In the genomic region with DNA sequence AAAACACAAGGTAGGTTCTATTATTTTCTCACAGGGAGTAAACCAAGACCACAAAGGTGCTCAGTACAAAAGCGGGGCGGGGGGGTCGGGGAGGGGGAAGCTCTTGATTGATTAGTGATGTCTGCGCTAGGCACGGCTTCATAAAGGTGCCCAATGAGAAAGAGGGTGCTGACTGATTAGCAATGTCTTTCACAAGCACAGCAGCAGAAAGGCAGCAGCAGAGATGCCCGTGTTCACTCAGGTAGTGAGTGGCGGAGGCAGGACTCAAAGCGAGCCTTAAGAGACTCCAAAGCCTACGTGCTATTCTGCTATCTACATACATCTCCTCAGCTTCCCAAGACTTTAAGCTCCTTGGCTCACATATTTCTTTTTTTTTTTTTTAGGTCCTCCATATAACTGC, we compare ENCODE assay signal across 18 cellular contexts. TPM values are rescaled to one million over a fixed set of nuclear protein-coding genes. Genes with fewer than 3 reads are reported as not detected.
DNase-seq lines count a peak whose midpoint lies in the region; ATAC-seq and TF ChIP-seq lines count a peak whose summit lies in the region.
"Had no signal": no experiment of that assay in that cellular context is flagged by ENCODE, and none has a peak within 500 bp of the region (broad histone marks: within the 10 kb centered on the region; RNA-seq: fewer than 3 reads in every experiment).

No MANE protein-coding gene starts in this region.

- CTCF ChIA-PET in activated CD8-positive, alpha-beta T cell treated with anti-CD3 and anti-CD28 coated beads for 36 hours (lab: Charles Lee), result no interaction called here
- CTCF ChIA-PET in activated CD8-positive, alpha-beta T cell treated with anti-CD3 and anti-CD28 coated beads, Interleukin-2, amount 10 ng/mL, durations not matched to agents 7 days and 5 days (lab: Charles Lee), result no interaction called here
- CTCF ChIA-PET in CD8-positive, alpha-beta T cell (lab: Charles Lee), result interaction anchor here (1.2 kb wide), 1 partner anchor 9 kb away, joined by 3 read pairs; no protein-coding TSS in a partner anchor

- no peak for TF ChIP-seq POLR2A in spleen (IDR thresholded peaks at IDR 0.05)

- H3K4me1 ChIP-seq in CD8-positive, alpha-beta T cell (ENCODE audit: insufficient read depth, low read length), result peaks cover 29% of the 10 kb centered on the region
- H3K4me1 ChIP-seq in spleen, result peaks cover 22 to 57% (median 29%) of the 10 kb centered on the region in 6 donors

- WGBS in spleen, 5 donors, result 92 to 97% (median 96%) methylated on average over 9 of the region's 9 CpGs

- no peaks in the 10 kb centered on the region for H3K9me3 ChIP-seq in CD8-positive, alpha-beta T cell (ENCODE audit: low read length)
- no peaks in the 10 kb centered on the region for H3K9me3 ChIP-seq in spleen

- no peak overlapping the region for H3K4me3 ChIP-seq in CD8-positive, alpha-beta T cell (ENCODE audit: low read depth, low read length)
- no peak overlapping the region for H3K4me3 ChIP-seq in spleen
- H3K4me3 ChIP-seq: K562 had no signal

- no peaks in the 10 kb centered on the region for H3K27me3 ChIP-seq in CD8-positive, alpha-beta T cell (ENCODE audit: insufficient read depth, low read length)
- no peaks in the 10 kb centered on the region for H3K27me3 ChIP-seq in spleen (replicated peaks in 1 of 7)

- H3K9me3 Mint-ChIP-seq in activated CD8-positive, alpha-beta T cell treated with anti-CD3 and anti-CD28 coated beads for 36 hours, result no peaks in the 10 kb centered on the region
- H3K9me3 Mint-ChIP-seq in activated CD8-positive, alpha-beta T cell treated with anti-CD3 and anti-CD28 coated beads, Interleukin-2, amount 10 ng/mL, durations not matched to agents 7 days and 5 days (ENCODE audit: insufficient read depth), result no peaks in the 10 kb centered on the region
- no peaks in the 10 kb centered on the region for H3K9me3 Mint-ChIP-seq in CD8-positive, alpha-beta T cell
- H3K9me3 Mint-ChIP-seq in activated T-helper 17 cell treated with anti-CD3 and anti-CD28 coated beads, Interleukin-2, amount 50 U/mL, for 72 hours, result no peaks in the 10 kb centered on the region

- TF ChIP-seq CTCF in activated CD8-positive, alpha-beta T cell treated with anti-CD3 and anti-CD28 coated beads for 36 hours (IDR thresholded peaks at IDR 0.05), result no peak
- no peak for TF ChIP-seq CTCF in CD8-positive, alpha-beta T cell (IDR thresholded peaks at IDR 0.05)
- TF ChIP-seq CTCF in spleen (IDR thresholded peaks at IDR 0.05 in 8 of 11, conservative IDR thresholded peaks at IDR 0.05 in 3 of 11), result no peak

- no peak for ATAC-seq in activated CD8-positive, alpha-beta T cell treated with anti-CD3 and anti-CD28 coated beads for 36 hours
- no peak for ATAC-seq in activated CD8-positive, alpha-beta T cell treated with anti-CD3 and anti-CD28 coated beads, Interleukin-2, amount 10 ng/mL, durations not matched to agents 7 days and 5 days
- no peak for ATAC-seq in CD8-positive, alpha-beta T cell
- ATAC-seq in activated T-helper 17 cell treated with anti-CD3 and anti-CD28 coated beads, Interleukin-2, amount 50 U/mL, for 72 hours (replicated peaks), result no peak
- ATAC-seq: K562, PC-3 had no signal

- H3K27ac ChIP-seq in CD8-positive, alpha-beta T cell (ENCODE audit: low read depth, low read length), result no peak overlapping the region
- no peak overlapping the region for H3K27ac ChIP-seq in spleen

- H3K4me3 Mint-ChIP-seq in activated CD8-positive, alpha-beta T cell treated with anti-CD3 and anti-CD28 coated beads for 36 hours, result no peak overlapping the region
- no peak overlapping the region for H3K4me3 Mint-ChIP-seq in activated CD8-positive, alpha-beta T cell treated with anti-CD3 and anti-CD28 coated beads, Interleukin-2, amount 10 ng/mL, durations not matched to agents 7 days and 5 days
- no peak overlapping the region for H3K4me3 Mint-ChIP-seq in CD8-positive, alpha-beta T cell
- H3K4me3 Mint-ChIP-seq in activated T-helper 17 cell treated with anti-CD3 and anti-CD28 coated beads, Interleukin-2, amount 50 U/mL, for 72 hours, result peak overlapping the region; percentile 22

- intact Hi-C loops in activated CD8-positive, alpha-beta T cell treated with anti-CD3 and anti-CD28 coated beads for 36 hours (cut with micrococcal nuclease), result no loop called here
- intact Hi-C loops in CD8-positive, alpha-beta T cell (cut with DNase I, micrococcal nuclease), result no loop called here
- intact Hi-C loops in spleen (cut with DNase I; ENCODE audit: low total_unique reads), result loop anchor here (10.0 kb wide), 1 partner anchor 117 kb away; no protein-coding TSS in a partner anchor

- no peaks in the 10 kb centered on the region for H3K27me3 Mint-ChIP-seq in activated CD8-positive, alpha-beta T cell treated with anti-CD3 and anti-CD28 coated beads for 36 hours
- H3K27me3 Mint-ChIP-seq in activated CD8-positive, alpha-beta T cell treated with anti-CD3 and anti-CD28 coated beads, Interleukin-2, amount 10 ng/mL, durations not matched to agents 7 days and 5 days (ENCODE audit: low read depth), result no peaks in the 10 kb centered on the region
- no peaks in the 10 kb centered on the region for H3K27me3 Mint-ChIP-seq in CD8-positive, alpha-beta T cell (ENCODE audit: low read depth)
- no peaks in the 10 kb centered on the region for H3K27me3 Mint-ChIP-seq in activated T-helper 17 cell treated with anti-CD3 and anti-CD28 coated beads, Interleukin-2, amount 50 U/mL, for 72 hours

- POLR2A ChIA-PET in activated CD8-positive, alpha-beta T cell treated with anti-CD3 and anti-CD28 coated beads for 36 hours (lab: Charles Lee), result no interaction called here
- POLR2A ChIA-PET in activated CD8-positive, alpha-beta T cell treated with anti-CD3 and anti-CD28 coated beads, Interleukin-2, amount 10 ng/mL, durations not matched to agents 7 days and 5 days (lab: Charles Lee), result no interaction called here
- POLR2A ChIA-PET in CD8-positive, alpha-beta T cell (lab: Charles Lee), result no interaction called here

- H3K27ac Mint-ChIP-seq in activated CD8-positive, alpha-beta T cell treated with anti-CD3 and anti-CD28 coated beads for 36 hours, result peak overlapping the region; percentile 49
- H3K27ac Mint-ChIP-seq in activated CD8-positive, alpha-beta T cell treated with anti-CD3 and anti-CD28 coated beads, Interleukin-2, amount 10 ng/mL, durations not matched to agents 7 days and 5 days, result no peak overlapping the region
- peak overlapping the region; percentile 7 for H3K27ac Mint-ChIP-seq in CD8-positive, alpha-beta T cell
- H3K27ac Mint-ChIP-seq in activated T-helper 17 cell treated with anti-CD3 and anti-CD28 coated beads, Interleukin-2, amount 50 U/mL, for 72 hours, result peak overlapping the region; percentile 17

- H3K36me3 Mint-ChIP-seq in activated CD8-positive, alpha-beta T cell treated with anti-CD3 and anti-CD28 coated beads for 36 hours (ENCODE audit: low read depth), result peaks cover 66% of the 10 kb centered on the region
- H3K36me3 Mint-ChIP-seq in activated CD8-positive, alpha-beta T cell treated with anti-CD3 and anti-CD28 coated beads, Interleukin-2, amount 10 ng/mL, durations not matched to agents 7 days and 5 days (ENCODE audit: low read depth), result peaks cover 60% of the 10 kb centered on the region
- H3K36me3 Mint-ChIP-seq in CD8-positive, alpha-beta T cell, result peaks cover 66% of the 10 kb centered on the region
- H3K36me3 Mint-ChIP-seq in activated T-helper 17 cell treated with anti-CD3 and anti-CD28 coated beads, Interleukin-2, amount 50 U/mL, for 72 hours (ENCODE audit: low read depth), result peaks cover 82% of the 10 kb centered on the region

- peaks cover 64% of the 10 kb centered on the region for H3K4me1 Mint-ChIP-seq in activated CD8-positive, alpha-beta T cell treated with anti-CD3 and anti-CD28 coated beads for 36 hours (ENCODE audit: low read depth)
- peaks cover 61% of the 10 kb centered on the region for H3K4me1 Mint-ChIP-seq in activated CD8-positive, alpha-beta T cell treated with anti-CD3 and anti-CD28 coated beads, Interleukin-2, amount 10 ng/mL, durations not matched to agents 7 days and 5 days (ENCODE audit: low read depth)
- H3K4me1 Mint-ChIP-seq in CD8-positive, alpha-beta T cell (ENCODE audit: low read depth), result peaks cover 57% of the 10 kb centered on the region
- H3K4me1 Mint-ChIP-seq in activated T-helper 17 cell treated with anti-CD3 and anti-CD28 coated beads, Interleukin-2, amount 50 U/mL, for 72 hours, result peaks cover 42% of the 10 kb centered on the region

- H3K36me3 ChIP-seq in CD8-positive, alpha-beta T cell (ENCODE audit: insufficient read depth, low read length), result no peaks in the 10 kb centered on the region
- H3K36me3 ChIP-seq in spleen, result peaks cover 0 to 64% (median 26%) of the 10 kb centered on the region in 6 donors

- DNase-seq in activated CD8-positive, alpha-beta T cell treated with anti-CD3 and anti-CD28 coated beads for 36 hours, result no peak
- DNase-seq in activated CD8-positive, alpha-beta T cell treated with anti-CD3 and anti-CD28 coated beads, Interleukin-2, amount 10 ng/mL, durations not matched to agents 7 days and 5 days, result no peak
- DNase-seq in CD8-positive, alpha-beta T cell, result no peak
- DNase-seq in spleen (peak; percentile 28), NCI-H226 (no peak), inferior parietal cortex (ENCODE audit: extremely low spot score) (no peak)
- DNase-seq in activated effector memory CD4-positive, alpha-beta T cell treated with Interleukin-2 at 50 U/mL for 16 hours, result no peak
- DNase-seq: 8988T, DMS53, MV-4-11, NCI-H1694 treated with DMSO at 0.1 percent for 48 hours, NCI-H524, NCI-H82, PC-3, RPMI8226, SHP77 treated with DMSO at 0.1 percent for 48 hours had no signal

RNA-seq across cellular contexts. Expression of a gene that starts 20.3 kb away (rescaled TPM):
- total RNA-seq in activated CD8-positive, alpha-beta T cell treated with anti-CD3 and anti-CD28 coated beads for 36 hours, result 10 to 100 TPM; 38.3 to 40.9 TPM
- total RNA-seq in activated CD8-positive, alpha-beta T cell treated with anti-CD3 and anti-CD28 coated beads, Interleukin-2, amount 10 ng/mL, durations not matched to agents 7 days and 5 days, result 10 to 100 TPM; 53.5 to 55.8 TPM
- 10 to 100 TPM; 32.6 to 34.9 TPM for total RNA-seq in CD8-positive, alpha-beta T cell
- total RNA-seq in activated T-helper 17 cell treated with anti-CD3 and anti-CD28 coated beads, Interleukin-2, amount 50 U/mL, for 72 hours, result 10 to 100 TPM; 29.4 to 41.1 TPM
- total RNA-seq in spleen, result 10 to 100 TPM; 28.0 to 42.9 (median 38.7) TPM
- polyA plus RNA-seq in spleen, result 1 to 10 TPM; 6.5 to 9.1 (median 6.8) TPM
